ENCODE assay signal across 1 cellular context in genomic region chr10:21975378-21975990, GRCh38.
TF ChIP-seq lines count a peak whose summit lies in the region.

No MANE protein-coding gene starts in this region.

TF ChIP-seq in H1, 55 proteins besides CTCF, POLR2A, EP300 and RAD21 (continued from another document):
- no peak for TF ChIP-seq JUND (IDR thresholded peaks at IDR 0.05; ENCODE audit: low read length)
- TF ChIP-seq TAF1 (IDR thresholded peaks at IDR 0.05; ENCODE audit: low read depth, low read length): no peak
- no peak for TF ChIP-seq SUZ12 (IDR thresholded peaks at IDR 0.05; ENCODE audit: low read length)
- no peak for TF ChIP-seq CTBP2 (IDR thresholded peaks at IDR 0.05; ENCODE audit: borderline replicate concordance, insufficient read depth, insufficient read length, low read length)
- TF ChIP-seq GTF2F1 (IDR thresholded peaks at IDR 0.05; ENCODE audit: borderline replicate concordance, low read depth, low read length): no peak
- TF ChIP-seq CBX8 (IDR thresholded peaks at IDR 0.05; ENCODE audit: borderline replicate concordance, low read depth, low read length): no peak
- TF ChIP-seq ZNF274 (IDR thresholded peaks at IDR 0.05; ENCODE audit: borderline replicate concordance, extremely low read depth, low read length): no peak
- no peak for TF ChIP-seq TAF7 (optimal IDR thresholded peaks at IDR 0.05; ENCODE audit: borderline replicate concordance, low read depth, low read length)
- no peak for TF ChIP-seq PHF8 (conservative IDR thresholded peaks at IDR 0.05; ENCODE audit: low read depth, low read length)
- TF ChIP-seq ATF2 (IDR thresholded peaks at IDR 0.05; ENCODE audit: low read length): no peak
- no peak for TF ChIP-seq SRF (IDR thresholded peaks at IDR 0.05; ENCODE audit: low read depth, low read length)
- TF ChIP-seq BCL11A (IDR thresholded peaks at IDR 0.05; ENCODE audit: low read depth in 2 of 2, low read length in 2 of 2): no peak
- TF ChIP-seq CEBPB (IDR thresholded peaks at IDR 0.05; ENCODE audit: low read depth, low read length): no peak
